ENCODE assay signal across 8 cellular contexts in genomic region chr12:43836455-43836989, GRCh38. TPM values are rescaled to one million over a fixed set of nuclear protein-coding genes. Genes with fewer than 3 reads are reported as not detected.
DNase-seq lines count a peak whose midpoint lies in the region; ATAC-seq lines count a peak whose summit lies in the region.

No MANE protein-coding gene starts in this region.

- H3K27me3 ChIP-seq in SJSA1 (replicated peaks) = peaks cover 4% of the 10 kb centered on the region

- peak overlapping the region; percentile 78 to 93 (median 88) for H3K27ac Mint-ChIP-seq in naive B cell

- H3K4me1 ChIP-seq in SJSA1 (replicated peaks) = peaks cover 11% of the 10 kb centered on the region; the same call in 1 of the 2 replicates

- H3K36me3 Mint-ChIP-seq in activated T-cell treated with anti-CD3 and anti-CD28 coated beads, Interleukin-2, amount 50 U/mL, for 4 hours (ENCODE audit: insufficient read depth) = peaks cover 2% of the 10 kb centered on the region
- H3K36me3 Mint-ChIP-seq in naive B cell = no peaks in the 10 kb centered on the region

- H3K27ac ChIP-seq in SJSA1 (peak overlapping the region; percentile 69), epithelial cell of prostate (peak overlapping the region; percentile 63)

- peak; percentile 14 for DNase-seq in activated T-cell treated with anti-CD3 and anti-CD28 coated beads, Interleukin-2, amount 50 U/mL, for 4 hours
- DNase-seq in activated T-cell treated with anti-CD3 and anti-CD28 coated beads for 4 hours (no peak), SJSA1 (ENCODE audit: low read depth in 1 of 2, low spot score in 2 of 2) (no peak), epithelial cell of prostate (ENCODE audit: low read depth, low spot score) (no peak), naive B cell (no peak), NCI-H1436 treated with DMSO at 0.1 percent for 48 hours (lab: John Stamatoyannopoulos, UW) (no peak), NCI-H774 (lab: John Stamatoyannopoulos, UW) (no peak)

- peak in 1 of 2 donors; percentile 8 for ATAC-seq in activated T-cell treated with anti-CD3 and anti-CD28 coated beads, Interleukin-2, amount 50 U/mL, for 4 hours
- ATAC-seq in HG02943 (IDR thresholded peaks at IDR 0.05; ENCODE audit: low read depth, unreplicated experiment) (peak; percentile 41), naive B cell (ENCODE audit: low read depth in 2 of 2) (peak; percentile 40 to 45)

- H3K9me3 Mint-ChIP-seq in activated T-cell treated with anti-CD3 and anti-CD28 coated beads, Interleukin-2, amount 50 U/mL, for 4 hours = no peaks in the 10 kb centered on the region
- H3K9me3 Mint-ChIP-seq in naive B cell = no peaks in the 10 kb centered on the region

- H3K4me3 Mint-ChIP-seq in activated T-cell treated with anti-CD3 and anti-CD28 coated beads, Interleukin-2, amount 50 U/mL, for 4 hours = peak overlapping the region; percentile 79
- H3K4me3 Mint-ChIP-seq in naive B cell = peak overlapping the region; percentile 75 to 91 (median 86)

- H3K27me3 Mint-ChIP-seq in activated T-cell treated with anti-CD3 and anti-CD28 coated beads, Interleukin-2, amount 50 U/mL, for 4 hours (ENCODE audit: low read depth) = no peaks in the 10 kb centered on the region
- H3K27me3 Mint-ChIP-seq in naive B cell = peaks cover 0 to 3% (median 0%) of the 10 kb centered on the region in 3 donors

- peaks cover 48% of the 10 kb centered on the region for H3K4me1 Mint-ChIP-seq in activated T-cell treated with anti-CD3 and anti-CD28 coated beads, Interleukin-2, amount 50 U/mL, for 4 hours (ENCODE audit: low read depth)
- H3K4me1 Mint-ChIP-seq in naive B cell = peaks cover 16 to 30% (median 18%) of the 10 kb centered on the region in 3 donors

- H3K4me3 ChIP-seq in SJSA1 = peak overlapping the region; percentile 93

- 0 out of 2 replicates have a peak, but pooled peaks cover 4% of the 10 kb centered on the region for H3K9me3 ChIP-seq in SJSA1 (replicated peaks)

- H3K36me3 ChIP-seq in SJSA1 = peaks cover 4% of the 10 kb centered on the region

RNA-seq across cellular contexts. Expression of gene TMEM117, which starts 0.6 kb away (rescaled TPM):
- 1 to 10 TPM; 1.4 to 2.0 (median 1.4) TPM for total RNA-seq in activated T-cell treated with anti-CD3 and anti-CD28 coated beads, Interleukin-2, amount 50 U/mL, for 4 hours
- 1.2 and 8.2 TPM in 2 replicates for total RNA-seq in SJSA1 (2014; rRNA removed; shearing (Covaris generic))
- 1 to 10 TPM; 5.2 to 9.8 (median 5.3) TPM for polyA plus RNA-seq in naive B cell (ENCODE audit: low read depth in 6 of 6)

RNA-seq across cellular contexts. Expression of gene TWF1, which starts 30.4 kb away (rescaled TPM):
- 10 to 100 TPM; 35.9 to 46.2 (median 40.7) TPM for total RNA-seq in activated T-cell treated with anti-CD3 and anti-CD28 coated beads, Interleukin-2, amount 50 U/mL, for 4 hours
- total RNA-seq in SJSA1 (2014; rRNA removed; shearing (Covaris generic)) = 135 and 203 TPM in 2 replicates
- 10 to 100 TPM; 21.4 to 29.6 (median 25.3) TPM for polyA plus RNA-seq in naive B cell (ENCODE audit: low read depth in 6 of 6)
